ENCODE assay signal across 27 cellular contexts in genomic region chr11:63997104-63997700, GRCh38. TPM values are rescaled to one million over a fixed set of nuclear protein-coding genes. Genes with fewer than 3 reads are reported as not detected.
"Had no signal": no experiment of that assay in that cellular context is flagged by ENCODE, and none has a peak within 500 bp of the region (broad histone marks: within the 10 kb centered on the region; RNA-seq: fewer than 3 reads in every experiment).

No MANE protein-coding gene starts in this region.

- H3K27ac Mint-ChIP-seq: activated B cell treated with CpG ODN at 0.5 μM for 24 hours; activated CD8-positive, alpha-beta T cell treated with anti-CD3 and anti-CD28 coated beads for 36 hours; activated naive CD4-positive, alpha-beta T cell treated with anti-CD3 and anti-CD28 coated beads, Interleukin-2, amount 10 ng/mL, durations not matched to agents 7 days and 5 days; activated naive CD8-positive, alpha-beta T cell treated with anti-CD3 and anti-CD28 coated beads, Interleukin-2, amount 50 U/mL, for 24 hours; neural progenitor cell had no signal

- H3K4me3 Mint-ChIP-seq: activated B cell treated with CpG ODN at 0.5 μM for 24 hours; activated CD8-positive, alpha-beta T cell treated with anti-CD3 and anti-CD28 coated beads for 36 hours; activated naive CD4-positive, alpha-beta T cell treated with anti-CD3 and anti-CD28 coated beads, Interleukin-2, amount 10 ng/mL, durations not matched to agents 7 days and 5 days; activated naive CD8-positive, alpha-beta T cell treated with anti-CD3 and anti-CD28 coated beads, Interleukin-2, amount 50 U/mL, for 24 hours; brain; neural progenitor cell; T-helper 2 cell treated with Interferon-gamma antibody and Interleukin-4, amounts not matched to agents 5 μg/mL and 100 μg/mL, for 36 hours had no signal

- H2AFZ ChIP-seq: neural progenitor cell had no signal

- DNase-seq: activated B cell treated with CpG ODN at 0.5 μM for 24 hours; activated CD4-positive, alpha-beta T cell treated with anti-CD3 and anti-CD28 coated beads for 48 hours; activated CD8-positive, alpha-beta T cell treated with anti-CD3 and anti-CD28 coated beads for 36 hours; activated effector memory CD4-positive, alpha-beta T cell treated with Interleukin-2 at 50 U/mL for 16 hours; activated naive CD4-positive, alpha-beta T cell treated with anti-CD3 and anti-CD28 coated beads, Interleukin-2, amount 10 ng/mL, durations not matched to agents 7 days and 5 days; activated naive CD8-positive, alpha-beta T cell treated with anti-CD3 and anti-CD28 coated beads, Interleukin-2, amount 50 U/mL, for 24 hours; activated T-cell treated with anti-CD3 and anti-CD28 coated beads, Interleukin-2, amount 50 U/mL, for 1 hour; anterior cingulate cortex; central memory CD4-positive, alpha-beta T cell; colonic mucosa; gastrocnemius medialis; head of caudate nucleus; kidney glomerular epithelial cell; left ventricle myocardium inferior; naive B cell; ovary; psoas muscle; right cardiac atrium; stimulated activated CD4-positive, alpha-beta T cell treated with anti-CD3 and anti-CD28 coated beads, Interleukin-15, amount 100 ng/mL, for 24 hours; stimulated activated CD4-positive, alpha-beta T cell treated with anti-CD3 and anti-CD28 coated beads, Interleukin-2, amount 100 ng/mL, for 48 hours; stomach; trophoblast cell had no signal

- H3K4me3 ChIP-seq: colonic mucosa, gastrocnemius medialis, left ventricle myocardium inferior, neural progenitor cell, ovary, psoas muscle, skin epidermis, stomach had no signal

- H3K9ac ChIP-seq: neural progenitor cell had no signal

- H3K27me3 ChIP-seq: colonic mucosa, gastrocnemius medialis, ovary had no signal

- ATAC-seq: activated CD8-positive, alpha-beta T cell treated with anti-CD3 and anti-CD28 coated beads for 36 hours; activated naive CD8-positive, alpha-beta T cell treated with anti-CD3 and anti-CD28 coated beads, Interleukin-2, amount 50 U/mL, for 24 hours; gastrocnemius medialis; psoas muscle; right cardiac atrium had no signal

- H3K9me3 Mint-ChIP-seq: activated B cell treated with CpG ODN at 0.5 μM for 24 hours; activated CD8-positive, alpha-beta T cell treated with anti-CD3 and anti-CD28 coated beads for 36 hours; activated naive CD4-positive, alpha-beta T cell treated with anti-CD3 and anti-CD28 coated beads, Interleukin-2, amount 10 ng/mL, durations not matched to agents 7 days and 5 days; activated naive CD8-positive, alpha-beta T cell treated with anti-CD3 and anti-CD28 coated beads, Interleukin-2, amount 50 U/mL, for 24 hours; brain; naive B cell; neural progenitor cell; T-helper 2 cell treated with Interferon-gamma antibody and Interleukin-4, amounts not matched to agents 5 μg/mL and 100 μg/mL, for 36 hours had no signal

- H3K36me3 ChIP-seq: neural progenitor cell, ovary had no signal

- H3K4me2 ChIP-seq: neural progenitor cell had no signal

- H3K27me3 Mint-ChIP-seq: activated B cell treated with CpG ODN at 0.5 μM for 24 hours, brain had no signal

- H3K9me3 ChIP-seq: colonic mucosa, gastrocnemius medialis, left ventricle myocardium inferior, ovary, psoas muscle, stomach had no signal

- H3K27ac ChIP-seq: colonic mucosa, left ventricle myocardium inferior, neural progenitor cell, ovary, psoas muscle, stomach had no signal

RNA-seq across cellular contexts. Expression of gene FLRT1, which starts 38.5 kb away (rescaled TPM):
- total RNA-seq: activated B cell treated with CpG ODN at 0.5 μM for 24 hours; activated CD8-positive, alpha-beta T cell treated with anti-CD3 and anti-CD28 coated beads for 36 hours; gastrocnemius medialis; mononuclear cell had no signal
